ENCODE assay signal across 8 cellular contexts in genomic region chr4:105894570-105895323, GRCh38. TPM values are rescaled to one million over a fixed set of nuclear protein-coding genes. Genes with fewer than 3 reads are reported as not detected.
DNase-seq lines count a peak whose midpoint lies in the region; ATAC-seq and TF ChIP-seq lines count a peak whose summit lies in the region.

No MANE protein-coding gene starts in this region.

- peak overlapping the region; percentile 59 to 69 for H3K27ac ChIP-seq in mucosa of rectum (ENCODE audit: low read depth in 2 of 2, low read length in 2 of 2)

- DNase-seq in COR-L47 (lab: John Stamatoyannopoulos, UW) = peak; percentile 83
- peak; percentile 35 for DNase-seq in KBM-7
- DNase-seq in chondrocyte (ENCODE audit: low spot score) = no peak
- no peak for DNase-seq in natural killer cell
- no peak for DNase-seq in stimulated activated CD4-positive, alpha-beta T cell treated with anti-CD3 and anti-CD28 coated beads, Interleukin-2, amount 100 ng/mL, for 48 hours
- no peak for DNase-seq in DMS114 treated with DMSO at 0.1 percent for 48 hours (lab: John Stamatoyannopoulos, UW; ENCODE audit: unreplicated experiment)

- ATAC-seq in GM21381 (IDR thresholded peaks at IDR 0.05; ENCODE audit: unreplicated experiment) (peak; percentile 19), natural killer cell (no peak)

- H3K4me3 ChIP-seq in mucosa of rectum (ENCODE audit: low read length in 2 of 2) = peak overlapping the region; percentile 75 to 81

- H3K4me1 Mint-ChIP-seq in chondrocyte (ENCODE audit: low read depth) (peaks cover 12% of the 10 kb centered on the region), natural killer cell (no peaks in the 10 kb centered on the region)

- no peaks in the 10 kb centered on the region for H3K27me3 ChIP-seq in mucosa of rectum (ENCODE audit: control insufficient read depth in 2 of 2, insufficient read depth in 2 of 2, low read length in 2 of 2)

- peak overlapping the region; percentile 54 for H3K4me3 Mint-ChIP-seq in chondrocyte (ENCODE audit: unreplicated experiment)
- H3K4me3 Mint-ChIP-seq in natural killer cell = no peak overlapping the region

- H3K9ac ChIP-seq in mucosa of rectum (ENCODE audit: low read depth in 1 of 2, low read length in 2 of 2) = peak overlapping the region; percentile 2 to 71

- peaks cover 3 to 7% of the 10 kb centered on the region in 2 donors for H3K4me1 ChIP-seq in mucosa of rectum (ENCODE audit: control insufficient read depth in 2 of 2, insufficient read depth in 2 of 2, low read length in 2 of 2)

- H3K9me3 Mint-ChIP-seq in chondrocyte (ENCODE audit: low read depth) (no peaks in the 10 kb centered on the region), natural killer cell (peaks cover 9 to 12% of the 10 kb centered on the region in 2 donors)

- H3K27me3 Mint-ChIP-seq in chondrocyte (ENCODE audit: low read depth) (peaks cover 87% of the 10 kb centered on the region), natural killer cell (ENCODE audit: low read depth in 2 of 2) (peaks cover 35 to 53% of the 10 kb centered on the region in 2 donors)

- H3K36me3 Mint-ChIP-seq in chondrocyte (ENCODE audit: low read depth) = peaks cover 2% of the 10 kb centered on the region
- peaks cover 16% of the 10 kb centered on the region for H3K36me3 Mint-ChIP-seq in natural killer cell

- H3K9me3 ChIP-seq in mucosa of rectum (ENCODE audit: control insufficient read depth in 2 of 2, low read length in 2 of 2) = no peaks in the 10 kb centered on the region

- intact Hi-C loops in natural killer cell (cut with micrococcal nuclease) = no loop called here

- no peaks in the 10 kb centered on the region for H3K36me3 ChIP-seq in mucosa of rectum (ENCODE audit: control insufficient read depth in 2 of 2, insufficient read depth in 2 of 2, low read length in 2 of 2)

- no peak for TF ChIP-seq CTCF in chondrocyte (IDR thresholded peaks at IDR 0.05)
- no peak for TF ChIP-seq CTCF in natural killer cell (IDR thresholded peaks at IDR 0.05)

- in situ Hi-C loops in KBM-7 (cut with MboI; ENCODE audit: low pct_unique_long_range_greater_than_20kb, low sequenced_read_pairs) = no loop called here

- H3K27ac Mint-ChIP-seq in chondrocyte (ENCODE audit: unreplicated experiment) = peak overlapping the region; percentile 28
- no peak overlapping the region for H3K27ac Mint-ChIP-seq in natural killer cell

RNA-seq across cellular contexts. Expression of gene NPNT, which starts 0.5 kb away (rescaled TPM):
- total RNA-seq in chondrocyte (2.7 to 3.2 TPM (median 2.8 TPM) in 3 replicates), natural killer cell (not detected)

Comparison
In these comparisons a context has a peak if more than half of its experiments do, and no peak if none do; other contexts are left out.
1. DNase-seq: peak in COR-L47 (single experiment) and KBM-7 (single experiment); none in chondrocyte (single experiment), natural killer cell (single experiment), stimulated activated CD4-positive, alpha-beta T cell treated with anti-CD3 and anti-CD28 coated beads, Interleukin-2, amount 100 ng/mL, for 48 hours (0 of 2) and DMS114 treated with DMSO at 0.1 percent for 48 hours (single experiment).